ENCODE assay signal across 11 cellular contexts in the genomic region with DNA sequence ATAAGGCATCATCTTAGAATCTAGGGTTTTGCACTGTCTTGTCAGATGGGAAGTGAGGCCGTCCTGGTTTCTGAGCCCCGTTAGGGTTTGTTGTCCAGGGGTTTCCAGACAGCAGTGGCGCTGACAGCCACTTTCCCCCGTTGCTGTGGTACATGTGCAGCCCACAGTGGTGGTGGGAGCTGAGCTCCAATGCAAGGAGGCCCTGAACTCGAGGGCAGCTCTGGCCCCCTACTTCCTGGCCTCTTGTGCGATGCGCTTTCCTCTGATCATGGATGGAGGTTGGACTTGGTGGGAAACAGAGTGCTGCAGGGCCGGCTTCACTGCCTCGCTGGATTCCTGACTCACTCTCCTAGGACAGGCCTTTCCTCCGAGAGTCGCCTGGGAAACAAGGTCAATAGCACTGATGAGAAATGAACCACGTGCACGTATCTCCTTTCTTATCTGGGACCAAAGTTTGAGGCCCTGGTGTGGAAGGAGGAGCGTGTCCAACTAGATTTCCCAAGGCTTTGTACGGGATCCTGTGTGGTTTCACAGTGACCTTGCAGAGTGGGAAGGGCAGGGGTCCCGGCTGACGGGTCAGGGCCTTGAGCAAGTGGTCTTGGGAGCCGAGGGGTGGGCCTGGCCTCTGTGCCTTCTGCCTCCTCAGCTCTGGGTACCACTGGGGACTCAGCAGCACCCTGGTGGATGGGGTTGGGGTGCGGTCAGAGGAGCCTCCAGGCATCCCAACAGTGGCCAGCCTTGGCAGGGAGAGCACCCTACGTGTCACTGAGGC. TPM values are rescaled to one million over a fixed set of nuclear protein-coding genes. Genes with fewer than 3 reads are reported as not detected.
DNase-seq lines count a peak whose midpoint lies in the region; ATAC-seq, FAIRE-seq and TF ChIP-seq lines count a peak whose summit lies in the region.
"Had no signal": no experiment of that assay in that cellular context is flagged by ENCODE, and none has a peak within 500 bp of the region (broad histone marks: within the 10 kb centered on the region; RNA-seq: fewer than 3 reads in every experiment).

No MANE protein-coding gene starts in this region.

- peaks cover 2% of the 10 kb centered on the region for H3K27me3 Mint-ChIP-seq in astrocyte (ENCODE audit: low read depth, unreplicated experiment)
- H3K27me3 Mint-ChIP-seq in type B pancreatic cell = peaks cover 2% of the 10 kb centered on the region
- peaks cover 6 to 20% (median 7%) of the 10 kb centered on the region in 3 donors for H3K27me3 Mint-ChIP-seq in immature natural killer cell (ENCODE audit: low read depth in 3 of 3)

- ATAC-seq in right cardiac atrium (no peak), left ventricle myocardium superior (no peak), HG03378 (IDR thresholded peaks at IDR 0.05; ENCODE audit: unreplicated experiment) (no peak)

- H3K4me3 ChIP-seq in right cardiac atrium (ENCODE audit: low read length) (no peak overlapping the region), astrocyte (ENCODE audit: insufficient read depth, low read depth, low read length) (no peak overlapping the region)

- TF ChIP-seq CTCF in astrocyte (IDR thresholded peaks at IDR 0.05; ENCODE audit: insufficient read depth, low read depth, low read length) (no peak), type B pancreatic cell (conservative IDR thresholded peaks at IDR 0.05) (no peak)

- H3K27ac Mint-ChIP-seq in astrocyte (ENCODE audit: unreplicated experiment) = peak overlapping the region; percentile 58
- peak overlapping the region; percentile 65 for H3K27ac Mint-ChIP-seq in type B pancreatic cell
- H3K27ac Mint-ChIP-seq in immature natural killer cell = no peak overlapping the region

- no peak overlapping the region for H2AFZ ChIP-seq in astrocyte (ENCODE audit: low read depth, low read length)

- intact Hi-C loops in right cardiac atrium (cut with DNase I) (no loop called here), left ventricle myocardium superior (cut with micrococcal nuclease) (no loop called here)

- H3K9me3 ChIP-seq in right cardiac atrium (ENCODE audit: control insufficient read depth, low read length) = no peaks in the 10 kb centered on the region
- H3K9me3 ChIP-seq in astrocyte (ENCODE audit: insufficient read depth, low read depth, low read length) = no peaks in the 10 kb centered on the region

- no peak overlapping the region for H3K9ac ChIP-seq in astrocyte (ENCODE audit: low read length)

- H3K4me2 ChIP-seq in astrocyte (ENCODE audit: low read length) = peak overlapping the region; percentile 96

- H3K9me3 Mint-ChIP-seq in astrocyte (ENCODE audit: unreplicated experiment) = no peaks in the 10 kb centered on the region
- H3K9me3 Mint-ChIP-seq in type B pancreatic cell = no peaks in the 10 kb centered on the region
- no peaks in the 10 kb centered on the region for H3K9me3 Mint-ChIP-seq in immature natural killer cell

- H3K27ac ChIP-seq in right cardiac atrium (ENCODE audit: low read length) (peak overlapping the region; percentile 43), astrocyte (ENCODE audit: low read depth, low read length) (no peak overlapping the region)

- H3K4me1 ChIP-seq in right cardiac atrium (ENCODE audit: control insufficient read depth, insufficient read depth, low read length) (peaks cover 23% of the 10 kb centered on the region), astrocyte (ENCODE audit: insufficient read depth, low read length) (peaks cover 14% of the 10 kb centered on the region)

- 63% methylated on average over 20 of the region's 20 CpGs for whole genome bisulfite sequencing in right cardiac atrium

- DNase-seq in right cardiac atrium (peak in 1 of 3 donors; percentile 40), left ventricle myocardium superior (no peak), astrocyte (ENCODE audit: low read depth) (no peak), kidney tubule cell (ENCODE audit: low spot score) (peak; percentile 53), type B pancreatic cell (ENCODE audit: extremely low spot score, unreplicated experiment) (no peak), immature natural killer cell (no peak), NCI-H82 treated with DMSO at 0.1 percent for 48 hours (lab: John Stamatoyannopoulos, UW; ENCODE audit: unreplicated experiment) (no peak)
- DNase-seq: anterior cingulate cortex, T-helper 9 cell had no signal

- FAIRE-seq in astrocyte (lab: Jason Lieb, UNC) = no peak
- FAIRE-seq: GM18507 had no signal

- peaks cover 68% of the 10 kb centered on the region for H4K20me1 ChIP-seq in astrocyte (ENCODE audit: insufficient read depth, low read length)

- H3K36me3 Mint-ChIP-seq in astrocyte (ENCODE audit: low read depth, unreplicated experiment) (peaks cover 12% of the 10 kb centered on the region), type B pancreatic cell (peaks cover 3% of the 10 kb centered on the region), immature natural killer cell (peaks cover 0 to 8% (median 0%) of the 10 kb centered on the region in 3 donors)

- peaks cover 74% of the 10 kb centered on the region for H3K79me2 ChIP-seq in astrocyte (ENCODE audit: insufficient read depth, low read length)

- H3K36me3 ChIP-seq in astrocyte (ENCODE audit: insufficient read depth, low read length) = peaks cover 5% of the 10 kb centered on the region

- H3K4me3 Mint-ChIP-seq in astrocyte (ENCODE audit: unreplicated experiment) = peak overlapping the region; percentile 54
- peak overlapping the region; percentile 73 for H3K4me3 Mint-ChIP-seq in type B pancreatic cell
- peak overlapping the region in 2 of 5 donors; percentile 48 to 57 for H3K4me3 Mint-ChIP-seq in immature natural killer cell

- H3K27me3 ChIP-seq in right cardiac atrium (ENCODE audit: control insufficient read depth, insufficient read depth) (no peaks in the 10 kb centered on the region), astrocyte (ENCODE audit: insufficient read depth, low read length) (peaks cover 2% of the 10 kb centered on the region)

- H3K4me1 Mint-ChIP-seq in astrocyte (ENCODE audit: low read depth, unreplicated experiment) (peaks cover 32% of the 10 kb centered on the region), type B pancreatic cell (ENCODE audit: unreplicated experiment) (peaks cover 11% of the 10 kb centered on the region), immature natural killer cell (peaks cover 48 to 52% of the 10 kb centered on the region in 2 donors)

RNA-seq across cellular contexts. Expression of gene PHRF1, which starts 3.7 kb away (rescaled TPM):
- total RNA-seq in right cardiac atrium (10 to 100 TPM; 18.2 to 20.8 (median 20.1) TPM), left ventricle myocardium superior (18.5 TPM), astrocyte (38.0 and 38.3 TPM in 2 replicates), type B pancreatic cell (ENCODE audit: low replicate concordance) (38.7 and 40.8 TPM in 2 replicates)
- polyA plus RNA-seq in right cardiac atrium (17.0 TPM), immature natural killer cell (10 to 100 TPM in 1 of 3 donors, 1 to 10 TPM in 2; 4.0 to 17.5 (median 5.4) TPM)

RNA-seq across cellular contexts. Expression of gene RASSF7, which starts 19.2 kb away (rescaled TPM):
- total RNA-seq in right cardiac atrium = 1 to 10 TPM; 2.5 to 6.3 (median 3.5) TPM
- 5.3 TPM for polyA plus RNA-seq in right cardiac atrium
- 4.6 TPM for total RNA-seq in left ventricle myocardium superior
- 31.1 and 32.3 TPM in 2 replicates for total RNA-seq in astrocyte
- total RNA-seq in type B pancreatic cell (ENCODE audit: low replicate concordance) = 35.7 and 75.8 TPM in 2 replicates
- 10 to 100 TPM; 20.3 to 31.9 (median 31.5) TPM for polyA plus RNA-seq in immature natural killer cell

RNA-seq across cellular contexts. Expression of gene LMNTD2, which starts 19.5 kb away (rescaled TPM):
- total RNA-seq in right cardiac atrium (1 to 10 TPM in 2 of 4 donors, under 1 TPM in 2; 0.65 to 1.4 (median 0.83) TPM), left ventricle myocardium superior (0.20 TPM), astrocyte (2.5 and 2.8 TPM in 2 replicates), type B pancreatic cell (ENCODE audit: low replicate concordance) (6.7 and 7.2 TPM in 2 replicates)
- polyA plus RNA-seq in right cardiac atrium (0.50 TPM), immature natural killer cell (under 1 TPM; 0.54 to 0.95 (median 0.66) TPM)

RNA-seq across cellular contexts. Expression of gene IRF7, which starts 35.7 kb away (rescaled TPM):
- total RNA-seq in right cardiac atrium = 10 to 100 TPM in 3 of 4 donors, 1 to 10 TPM in 1; 9.4 to 19.2 (median 13.5) TPM
- polyA plus RNA-seq in right cardiac atrium = 14.8 TPM
- 14.4 TPM for total RNA-seq in left ventricle myocardium superior
- 75.4 and 80.6 TPM in 2 replicates for total RNA-seq in astrocyte
- total RNA-seq in type B pancreatic cell (ENCODE audit: low replicate concordance) = 16.4 and 20.5 TPM in 2 replicates
- polyA plus RNA-seq in immature natural killer cell = 10 to 100 TPM; 36.4 to 62.4 (median 53.9) TPM

RNA-seq across cellular contexts. Expression of gene LRRC56, which starts 42.7 kb away (rescaled TPM):
- total RNA-seq in right cardiac atrium (under 1 TPM; 0.36 to 0.59 (median 0.43) TPM), left ventricle myocardium superior (0.22 TPM), astrocyte (0.82 and 1.8 TPM in 2 replicates), type B pancreatic cell (ENCODE audit: low replicate concordance) (1.7 and 1.8 TPM in 2 replicates)
- polyA plus RNA-seq in right cardiac atrium (0.48 TPM), immature natural killer cell (under 1 TPM in 2 of 3 donors, not detected in 1; 0.27 to 0.89 TPM)

Comparison
In these comparisons a context has a peak if more than half of its experiments do, and no peak if none do; other contexts are left out.
1. H3K27ac Mint-ChIP-seq: peak in astrocyte (single experiment) and type B pancreatic cell (single experiment); none in immature natural killer cell (0 of 6).